1 cellular context compared by ENCODE assay signal in genomic region chr2:158359846-158360245, GRCh38.
TF ChIP-seq lines count a peak whose summit lies in the region.

No MANE protein-coding gene starts in this region.

TF ChIP-seq in GM23338, 12 proteins besides CTCF, POLR2A, EP300 and RAD21:
- TF ChIP-seq, protein P1, sequence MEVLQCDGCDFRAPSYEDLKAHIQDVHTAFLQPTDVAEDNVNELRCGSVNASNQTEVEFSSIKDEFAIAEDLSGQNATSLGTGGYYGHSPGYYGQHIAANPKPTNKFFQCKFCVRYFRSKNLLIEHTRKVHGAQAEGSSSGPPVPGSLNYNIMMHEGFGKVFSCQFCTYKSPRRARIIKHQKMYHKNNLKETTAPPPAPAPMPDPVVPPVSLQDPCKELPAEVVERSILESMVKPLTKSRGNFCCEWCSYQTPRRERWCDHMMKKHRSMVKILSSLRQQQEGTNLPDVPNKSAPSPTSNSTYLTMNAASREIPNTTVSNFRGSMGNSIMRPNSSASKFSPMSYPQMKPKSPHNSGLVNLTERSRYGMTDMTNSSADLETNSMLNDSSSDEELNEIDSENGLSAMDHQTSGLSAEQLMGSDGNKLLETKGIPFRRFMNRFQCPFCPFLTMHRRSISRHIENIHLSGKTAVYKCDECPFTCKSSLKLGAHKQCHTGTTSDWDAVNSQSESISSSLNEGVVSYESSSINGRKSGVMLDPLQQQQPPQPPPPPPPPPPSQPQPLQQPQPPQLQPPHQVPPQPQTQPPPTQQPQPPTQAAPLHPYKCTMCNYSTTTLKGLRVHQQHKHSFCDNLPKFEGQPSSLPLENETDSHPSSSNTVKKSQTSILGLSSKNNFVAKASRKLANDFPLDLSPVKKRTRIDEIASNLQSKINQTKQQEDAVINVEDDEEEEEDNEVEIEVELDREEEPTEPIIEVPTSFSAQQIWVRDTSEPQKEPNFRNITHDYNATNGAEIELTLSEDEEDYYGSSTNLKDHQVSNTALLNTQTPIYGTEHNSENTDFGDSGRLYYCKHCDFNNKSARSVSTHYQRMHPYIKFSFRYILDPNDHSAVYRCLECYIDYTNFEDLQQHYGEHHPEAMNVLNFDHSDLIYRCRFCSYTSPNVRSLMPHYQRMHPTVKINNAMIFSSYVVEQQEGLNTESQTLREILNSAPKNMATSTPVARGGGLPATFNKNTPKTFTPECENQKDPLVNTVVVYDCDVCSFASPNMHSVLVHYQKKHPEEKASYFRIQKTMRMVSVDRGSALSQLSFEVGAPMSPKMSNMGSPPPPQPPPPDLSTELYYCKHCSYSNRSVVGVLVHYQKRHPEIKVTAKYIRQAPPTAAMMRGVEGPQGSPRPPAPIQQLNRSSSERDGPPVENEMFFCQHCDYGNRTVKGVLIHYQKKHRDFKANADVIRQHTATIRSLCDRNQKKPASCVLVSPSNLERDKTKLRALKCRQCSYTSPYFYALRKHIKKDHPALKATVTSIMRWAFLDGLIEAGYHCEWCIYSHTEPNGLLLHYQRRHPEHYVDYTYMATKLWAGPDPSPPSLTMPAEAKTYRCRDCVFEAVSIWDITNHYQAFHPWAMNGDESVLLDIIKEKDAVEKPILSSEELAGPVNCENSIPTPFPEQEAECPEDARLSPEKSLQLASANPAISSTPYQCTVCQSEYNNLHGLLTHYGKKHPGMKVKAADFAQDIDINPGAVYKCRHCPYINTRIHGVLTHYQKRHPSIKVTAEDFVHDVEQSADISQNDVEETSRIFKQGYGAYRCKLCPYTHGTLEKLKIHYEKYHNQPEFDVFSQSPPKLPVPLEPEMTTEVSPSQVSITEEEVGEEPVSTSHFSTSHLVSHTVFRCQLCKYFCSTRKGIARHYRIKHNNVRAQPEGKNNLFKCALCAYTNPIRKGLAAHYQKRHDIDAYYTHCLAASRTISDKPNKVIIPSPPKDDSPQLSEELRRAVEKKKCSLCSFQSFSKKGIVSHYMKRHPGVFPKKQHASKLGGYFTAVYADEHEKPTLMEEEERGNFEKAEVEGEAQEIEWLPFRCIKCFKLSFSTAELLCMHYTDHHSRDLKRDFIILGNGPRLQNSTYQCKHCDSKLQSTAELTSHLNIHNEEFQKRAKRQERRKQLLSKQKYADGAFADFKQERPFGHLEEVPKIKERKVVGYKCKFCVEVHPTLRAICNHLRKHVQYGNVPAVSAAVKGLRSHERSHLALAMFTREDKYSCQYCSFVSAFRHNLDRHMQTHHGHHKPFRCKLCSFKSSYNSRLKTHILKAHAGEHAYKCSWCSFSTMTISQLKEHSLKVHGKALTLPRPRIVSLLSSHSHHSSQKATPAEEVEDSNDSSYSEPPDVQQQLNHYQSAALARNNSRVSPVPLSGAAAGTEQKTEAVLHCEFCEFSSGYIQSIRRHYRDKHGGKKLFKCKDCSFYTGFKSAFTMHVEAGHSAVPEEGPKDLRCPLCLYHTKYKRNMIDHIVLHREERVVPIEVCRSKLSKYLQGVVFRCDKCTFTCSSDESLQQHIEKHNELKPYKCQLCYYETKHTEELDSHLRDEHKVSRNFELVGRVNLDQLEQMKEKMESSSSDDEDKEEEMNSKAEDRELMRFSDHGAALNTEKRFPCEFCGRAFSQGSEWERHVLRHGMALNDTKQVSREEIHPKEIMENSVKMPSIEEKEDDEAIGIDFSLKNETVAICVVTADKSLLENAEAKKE (CRISPR knock-in tag; IDR thresholded peaks at IDR 0.05) = no peak
- TF ChIP-seq JUNB (IDR thresholded peaks at IDR 0.05; ENCODE audit: unreplicated experiment) (no peak), NANOG (IDR thresholded peaks at IDR 0.05; ENCODE audit: borderline replicate concordance) (no peak), ZNF331 (CRISPR knock-in tag; IDR thresholded peaks at IDR 0.05; ENCODE audit: low read depth) (no peak), ETS1 (IDR thresholded peaks at IDR 0.05) (no peak), EZH2 (IDR thresholded peaks at IDR 0.05; ENCODE audit: low read depth, unreplicated experiment) (no peak), STAT1 (IDR thresholded peaks at IDR 0.05; ENCODE audit: unreplicated experiment) (no peak), EZH2phosphoT487 (IDR thresholded peaks at IDR 0.05; ENCODE audit: unreplicated experiment) (no peak), CREB1 (CRISPR knock-in tag; IDR thresholded peaks at IDR 0.05; ENCODE audit: low read depth) (no peak), ZNF114 (CRISPR knock-in tag; IDR thresholded peaks at IDR 0.05) (no peak), POLR2AphosphoS5 (IDR thresholded peaks at IDR 0.05; ENCODE audit: low read depth) (no peak), REST (IDR thresholded peaks at IDR 0.05; ENCODE audit: unreplicated experiment) (no peak)
